Comparison of ENCODE assay signal across 1 cellular context in genomic region chr12:12518919-12519318, GRCh38.
TF ChIP-seq lines count a peak whose summit lies in the region.

No MANE protein-coding gene starts in this region.

TF ChIP-seq in IMR-90, 13 proteins besides CTCF, POLR2A, EP300 and RAD21 (continued from another document):
- no peak for TF ChIP-seq USF2 (IDR thresholded peaks at IDR 0.05; ENCODE audit: low read depth, low read length)
